In the genomic region with DNA sequence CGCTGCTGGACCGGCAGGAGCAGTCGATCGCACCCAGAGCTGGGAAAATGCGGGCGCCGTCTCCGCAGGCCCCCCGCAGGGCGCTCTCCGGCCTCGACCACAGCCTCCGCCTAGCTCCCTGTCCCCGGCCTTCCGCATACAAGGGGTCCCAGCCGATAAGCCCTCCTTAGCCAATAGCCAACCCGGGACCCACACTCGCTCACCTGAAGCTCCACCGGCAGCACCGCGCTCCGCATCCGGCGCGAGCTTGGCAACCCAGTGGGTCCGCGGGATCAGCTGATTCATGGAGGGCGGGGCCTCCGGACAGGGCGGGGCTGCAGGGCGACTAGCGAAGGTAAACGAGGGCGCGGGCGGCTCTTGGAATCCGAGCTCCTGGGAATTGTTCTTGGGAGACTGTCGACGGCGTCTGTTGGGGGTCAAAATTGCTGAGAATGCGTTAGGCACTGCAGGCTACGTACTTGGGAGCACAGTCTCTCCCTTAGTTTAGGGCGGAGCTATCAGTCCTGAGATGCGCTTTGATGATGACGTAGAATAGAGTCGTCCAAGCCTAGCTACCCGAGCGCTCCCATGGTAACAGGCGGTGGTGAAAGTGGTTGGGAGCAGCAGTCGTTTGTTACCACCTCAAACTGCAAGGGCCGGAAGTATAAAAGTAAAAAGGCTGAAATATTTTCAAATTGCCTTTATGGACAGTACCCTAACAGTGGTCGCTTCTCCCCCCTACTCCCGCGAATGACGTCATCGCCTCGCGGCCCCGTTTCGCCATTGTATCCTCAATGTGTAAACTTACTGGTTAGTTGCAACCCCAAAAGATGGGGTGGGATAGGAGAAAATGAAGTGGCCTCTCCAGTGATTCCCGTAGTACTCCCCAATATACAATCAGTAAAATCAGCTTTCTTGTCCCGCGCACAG, we compare ENCODE assay signal across 8 cellular contexts. TPM values are rescaled to one million over a fixed set of nuclear protein-coding genes. Genes with fewer than 3 reads are reported as not detected.
DNase-seq lines count a peak whose midpoint lies in the region; ATAC-seq and TF ChIP-seq lines count a peak whose summit lies in the region.

Gene ALS2, minus strand, starts transcription at position 260 of the 909 bp plus-strand sequence. CDS start 12,048 bp downstream, outside the sequence.

- H3K4me1 Mint-ChIP-seq in activated CD4-positive, alpha-beta memory T cell treated with anti-CD3 and anti-CD28 coated beads, Interleukin-2, amount 10 ng/mL, durations not matched to agents 7 days and 5 days, result peaks cover 26% of the 10 kb centered on the region

- H3K9me3 Mint-ChIP-seq in activated CD4-positive, alpha-beta memory T cell treated with anti-CD3 and anti-CD28 coated beads, Interleukin-2, amount 10 ng/mL, durations not matched to agents 7 days and 5 days, result no peaks in the 10 kb centered on the region

- peak within 1 kb of the TSS; percentile 85 for H3K27ac Mint-ChIP-seq in activated CD4-positive, alpha-beta memory T cell treated with anti-CD3 and anti-CD28 coated beads, Interleukin-2, amount 10 ng/mL, durations not matched to agents 7 days and 5 days

- H3K4me3 Mint-ChIP-seq in activated CD4-positive, alpha-beta memory T cell treated with anti-CD3 and anti-CD28 coated beads, Interleukin-2, amount 10 ng/mL, durations not matched to agents 7 days and 5 days, result peak within 1 kb of the TSS; percentile 95

- 0% methylated on average over 38 to 50 of the region's 63 CpGs for WGBS in lower leg skin, 2 donors

- CTCF ChIA-PET in activated CD4-positive, alpha-beta memory T cell treated with anti-CD3 and anti-CD28 coated beads, Interleukin-2, amount 10 ng/mL, durations not matched to agents 7 days and 5 days (lab: Charles Lee), result interaction anchor here (0.8 to 2.3 kb wide), 9 partner anchors 10 to 549 kb away, joined by 3 to 8 read pairs (median 4); partner anchors contain the start of genes MPP4, STRADB, TMEM237 and TRAK2

- peaks cover 11% of the 10 kb centered on the region for H3K27me3 Mint-ChIP-seq in activated CD4-positive, alpha-beta memory T cell treated with anti-CD3 and anti-CD28 coated beads, Interleukin-2, amount 10 ng/mL, durations not matched to agents 7 days and 5 days

- DNase-seq in CD1c-positive myeloid dendritic cell (ENCODE audit: extremely low spot score) (peak; percentile 94), NCI-H82 treated with DMSO at 0.1 percent for 48 hours (lab: John Stamatoyannopoulos, UW; ENCODE audit: unreplicated experiment) (peak; percentile 97), ecto neural progenitor cell (ENCODE audit: low spot score) (peak; percentile 98), lower leg skin (ENCODE audit: low spot score in 2 of 2) (peak; percentile 97 to 99)
- peak; percentile 94 for DNase-seq in activated CD4-positive, alpha-beta memory T cell treated with anti-CD3 and anti-CD28 coated beads, Interleukin-2, amount 10 ng/mL, durations not matched to agents 7 days and 5 days
- DNase-seq in stimulated activated CD4-positive, alpha-beta T cell treated with anti-CD3 and anti-CD28 coated beads, Interleukin-4, amount 100 ng/mL, for 48 hours (ENCODE audit: low read depth in 2 of 2), result peak; percentile 89 to 92

- intact Hi-C loops in lower leg skin (cut with DNase I; ENCODE audit: low total_unique reads), result no loop called here

- H3K4me3 ChIP-seq in lower leg skin (ENCODE audit: low read depth, poor library complexity, severe bottlenecking), result peak within 1 kb of the TSS; percentile 79

- no peaks in the 10 kb centered on the region for H3K36me3 Mint-ChIP-seq in activated CD4-positive, alpha-beta memory T cell treated with anti-CD3 and anti-CD28 coated beads, Interleukin-2, amount 10 ng/mL, durations not matched to agents 7 days and 5 days (ENCODE audit: low read depth)

- no peak for TF ChIP-seq POLR2A in lower leg skin (IDR thresholded peaks at IDR 0.05)

- ATAC-seq in GM19438 (IDR thresholded peaks at IDR 0.05; ENCODE audit: low read depth, unreplicated experiment) (peak; percentile 98), HG03575 (IDR thresholded peaks at IDR 0.05; ENCODE audit: extremely low read depth, insufficient number of reproducible peaks, low FRiP score, unreplicated experiment) (peak; percentile 60)

- POLR2A ChIA-PET in activated CD4-positive, alpha-beta memory T cell treated with anti-CD3 and anti-CD28 coated beads, Interleukin-2, amount 10 ng/mL, durations not matched to agents 7 days and 5 days (lab: Charles Lee), result interaction anchor here (0.6 to 2.2 kb wide), 17 partner anchors 13 to 1870 kb away, joined by 3 to 11 read pairs (median 4); partner anchors contain the start of genes CASP8, STRADB, TMEM237 and TRAK2

- TF ChIP-seq CTCF in lower leg skin (IDR thresholded peaks at IDR 0.05), result no peak

RNA-seq across cellular contexts. Expression of gene ALS2, which starts in this region (rescaled TPM):
- total RNA-seq in activated CD4-positive, alpha-beta memory T cell treated with anti-CD3 and anti-CD28 coated beads, Interleukin-2, amount 10 ng/mL, durations not matched to agents 7 days and 5 days, result 10 to 100 TPM; 13.3 to 13.5 TPM
- total RNA-seq in lower leg skin, result 10 to 100 TPM in 3 of 4 donors, 1 to 10 TPM in 1; 8.6 to 26.4 (median 17.9) TPM

Comparison
In these comparisons a context has a peak if more than half of its experiments do, and no peak if none do; other contexts are left out.
1. Peak in every context shown above with its lines: DNase-seq, ATAC-seq and H3K4me3 ChIP-seq.